In genomic region chr12:54287316-54288157, GRCh38 we compare ENCODE assay signal across 10 cellular contexts. TPM values are rescaled to one million over a fixed set of nuclear protein-coding genes. Genes with fewer than 3 reads are reported as not detected.
DNase-seq lines count a peak whose midpoint lies in the region; ATAC-seq and TF ChIP-seq lines count a peak whose summit lies in the region.
"Had no signal": no experiment of that assay in that cellular context is flagged by ENCODE, and none has a peak within 500 bp of the region (broad histone marks: within the 10 kb centered on the region; RNA-seq: fewer than 3 reads in every experiment).

No MANE protein-coding gene starts in this region.

- no peaks in the 10 kb centered on the region for H3K9me2 ChIP-seq in hepatocyte (replicated peaks; ENCODE audit: insufficient read depth)

- H3K4me2 ChIP-seq in BLaER1 (0 out of 2 replicates have a peak overlapping the region, but pooled peaks have one; percentile 47), hepatocyte (peak overlapping the region; percentile 94)

- ATAC-seq in RWPE2 (ENCODE audit: low read depth) (peak; percentile 6), GM19351 (IDR thresholded peaks at IDR 0.05; ENCODE audit: unreplicated experiment) (no peak)
- ATAC-seq: right cardiac atrium had no signal

- H3K36me3 ChIP-seq in BLaER1, result peaks cover 62% of the 10 kb centered on the region
- peaks cover 58% of the 10 kb centered on the region for H3K36me3 ChIP-seq in RWPE2 (ENCODE audit: low read depth)
- H3K36me3 ChIP-seq in hepatocyte (replicated peaks; ENCODE audit: insufficient read depth, low read depth), result no peaks in the 10 kb centered on the region

- peaks cover 65% of the 10 kb centered on the region for H3K4me1 ChIP-seq in BLaER1
- H3K4me1 ChIP-seq in RWPE2 (ENCODE audit: insufficient read depth, poor library complexity, severe bottlenecking), result peaks cover 38% of the 10 kb centered on the region
- peaks cover 31% of the 10 kb centered on the region for H3K4me1 ChIP-seq in hepatocyte (ENCODE audit: insufficient read depth)

- no peaks in the 10 kb centered on the region for H3K27me3 ChIP-seq in BLaER1
- H3K27me3 ChIP-seq in RWPE2 (ENCODE audit: insufficient read depth, poor library complexity, severe bottlenecking), result no peaks in the 10 kb centered on the region
- no peaks in the 10 kb centered on the region for H3K27me3 ChIP-seq in hepatocyte
- H3K27me3 ChIP-seq: ascending aorta had no signal

- 79% methylated on average over 8 of the region's 8 CpGs for WGBS in hepatocyte (ENCODE audit: low lambda C conversion rate, missing lambda C conversion rate)

- peak; percentile 43 for TF ChIP-seq POLR2A in GM18526 (IDR thresholded peaks at IDR 0.05; ENCODE audit: extremely low read depth, insufficient read length)

- H4K20me1 ChIP-seq in BLaER1 (peaks cover 73% of the 10 kb centered on the region), hepatocyte (ENCODE audit: insufficient read depth, poor library complexity, severe bottlenecking) (peaks cover 48% of the 10 kb centered on the region)

- H3K27ac ChIP-seq in BLaER1 (no peak overlapping the region), RWPE2 (ENCODE audit: poor library complexity, severe bottlenecking) (peak overlapping the region; percentile 86), hepatocyte (peak overlapping the region; percentile 54)
- H3K27ac ChIP-seq: ascending aorta had no signal

- no peak for TF ChIP-seq CTCF in RWPE2 (IDR thresholded peaks at IDR 0.05; ENCODE audit: poor library complexity, severe bottlenecking)
- TF ChIP-seq CTCF in hepatocyte (IDR thresholded peaks at IDR 0.05; ENCODE audit: poor library complexity), result no peak

- H3K9me3 ChIP-seq in BLaER1 (no peaks in the 10 kb centered on the region), RWPE2 (ENCODE audit: severe bottlenecking) (no peaks in the 10 kb centered on the region), hepatocyte (ENCODE audit: low read depth) (no peaks in the 10 kb centered on the region)
- H3K9me3 ChIP-seq: ascending aorta had no signal

- DNase-seq in RWPE2 (ENCODE audit: low spot score) (no peak), hepatocyte (ENCODE audit: low spot score) (no peak), Kasumi-1 (lab: John Stamatoyannopoulos, UW) (no peak), DMS79 treated with DMSO at 0.1 percent for 48 hours (lab: John Stamatoyannopoulos, UW) (no peak), hypothalamus (lab: John Stamatoyannopoulos, UW) (no peak)
- DNase-seq: right cardiac atrium had no signal

- H3K9ac ChIP-seq in BLaER1, result no peak overlapping the region

- H3K4me3 ChIP-seq in BLaER1 (no peak overlapping the region), RWPE2 (ENCODE audit: severe bottlenecking) (no peak overlapping the region), hepatocyte (no peak overlapping the region)
- H3K4me3 ChIP-seq: ascending aorta had no signal

- no peak overlapping the region for H2AFZ ChIP-seq in hepatocyte

- peaks cover 26% of the 10 kb centered on the region for H3K79me2 ChIP-seq in hepatocyte

RNA-seq across cellular contexts. Expression of gene HNRNPA1, which starts 7.0 kb away (rescaled TPM):
- 467 and 721 TPM in 2 replicates for total RNA-seq in hepatocyte
- 482 and 531 TPM in 2 replicates for polyA plus RNA-seq in hepatocyte

RNA-seq across cellular contexts. Expression of gene CBX5, which starts 7.6 kb away (rescaled TPM):
- total RNA-seq in hepatocyte, result 58.2 and 60.1 TPM in 2 replicates
- 21.9 and 23.3 TPM in 2 replicates for polyA plus RNA-seq in hepatocyte

RNA-seq across cellular contexts. Expression of gene NFE2, which starts 13.3 kb away (rescaled TPM):
- total RNA-seq in hepatocyte, result 0.44 TPM in 1 of 2 replicates, not detected in the other
- polyA plus RNA-seq in hepatocyte, result 0.83 TPM in 1 of 2 replicates, not detected in the other
- total RNA-seq: ascending aorta had no signal

RNA-seq across cellular contexts. Expression of gene COPZ1, which starts 37.4 kb away (rescaled TPM):
- total RNA-seq in hepatocyte, result 164 and 220 TPM in 2 replicates
- polyA plus RNA-seq in hepatocyte, result 207 and 224 TPM in 2 replicates
